23 cellular contexts compared by ENCODE assay signal in genomic region chr1:162217674-162218073, GRCh38.
"Had no signal": no experiment of that assay in that cellular context is flagged by ENCODE, and none has a peak within 500 bp of the region (broad histone marks: within the 10 kb centered on the region; RNA-seq: fewer than 3 reads in every experiment).

No MANE protein-coding gene starts in this region.

- H3K4me1 Mint-ChIP-seq: activated CD4-positive, alpha-beta memory T cell treated with anti-CD3 and anti-CD28 coated beads, Interleukin-2, amount 10 ng/mL, durations not matched to agents 7 days and 5 days; activated CD4-positive, alpha-beta T cell treated with anti-CD3 and anti-CD28 coated beads for 36 hours; central memory CD8-positive, alpha-beta T cell; natural killer cell; stimulated activated naive B cell treated with anti-CD40 and anti-IgM and Interleukin-4, amounts not matched to agents 10 μg/mL and 1 μg/mL and 100 μg/mL, for 72 hours had no signal

- H3K4me3 ChIP-seq: left ventricle myocardium inferior, right atrium auricular region, skin epidermis, thyroid gland, uterus had no signal

- H3K27ac ChIP-seq: left ventricle myocardium inferior, right atrium auricular region, skin epidermis, thyroid gland, uterus had no signal

- H3K36me3 Mint-ChIP-seq: activated naive CD4-positive, alpha-beta T cell treated with anti-CD3 and anti-CD28 coated beads, Interleukin-2, amount 50 U/mL, for 72 hours; natural killer cell; stimulated activated naive B cell treated with anti-CD40 and anti-IgM and Interleukin-4, amounts not matched to agents 10 μg/mL and 1 μg/mL and 100 μg/mL, for 72 hours had no signal

- H3K27me3 Mint-ChIP-seq: progenitor cell of endocrine pancreas had no signal

- H3K4me1 ChIP-seq: uterus had no signal

- H3K4me3 Mint-ChIP-seq: activated CD4-positive, alpha-beta memory T cell treated with anti-CD3 and anti-CD28 coated beads, Interleukin-2, amount 10 ng/mL, durations not matched to agents 7 days and 5 days; activated CD4-positive, alpha-beta T cell treated with anti-CD3 and anti-CD28 coated beads for 36 hours; central memory CD8-positive, alpha-beta T cell; natural killer cell; stimulated activated naive B cell treated with anti-CD40 and anti-IgM and Interleukin-4, amounts not matched to agents 10 μg/mL and 1 μg/mL and 100 μg/mL, for 72 hours had no signal

- H3K27ac Mint-ChIP-seq: activated CD4-positive, alpha-beta memory T cell treated with anti-CD3 and anti-CD28 coated beads, Interleukin-2, amount 10 ng/mL, durations not matched to agents 7 days and 5 days; activated CD4-positive, alpha-beta T cell treated with anti-CD3 and anti-CD28 coated beads for 36 hours; activated naive CD4-positive, alpha-beta T cell treated with anti-CD3 and anti-CD28 coated beads, Interleukin-2, amount 50 U/mL, for 72 hours; natural killer cell; progenitor cell of endocrine pancreas; stimulated activated naive B cell treated with anti-CD40 and anti-IgM and Interleukin-4, amounts not matched to agents 10 μg/mL and 1 μg/mL and 100 μg/mL, for 72 hours had no signal

- H3K9me3 ChIP-seq: left ventricle myocardium inferior, right atrium auricular region, thyroid gland, uterus had no signal

- H3K36me3 ChIP-seq: left ventricle myocardium inferior, right atrium auricular region, thyroid gland, uterus, WERI-Rb-1 had no signal

- H3K27me3 ChIP-seq: right atrium auricular region, thyroid gland, uterus had no signal

- ATAC-seq: activated CD4-positive, alpha-beta T cell treated with anti-CD3 and anti-CD28 coated beads for 36 hours; activated naive CD4-positive, alpha-beta T cell treated with anti-CD3 and anti-CD28 coated beads, Interleukin-2, amount 50 U/mL, for 72 hours; natural killer cell; stimulated activated naive B cell treated with anti-CD40 and anti-IgM and Interleukin-4, amounts not matched to agents 10 μg/mL and 1 μg/mL and 100 μg/mL, for 72 hours had no signal

- H3K9me3 Mint-ChIP-seq: activated CD4-positive, alpha-beta memory T cell treated with anti-CD3 and anti-CD28 coated beads, Interleukin-2, amount 10 ng/mL, durations not matched to agents 7 days and 5 days; activated naive CD4-positive, alpha-beta T cell treated with anti-CD3 and anti-CD28 coated beads, Interleukin-2, amount 50 U/mL, for 72 hours; central memory CD8-positive, alpha-beta T cell; natural killer cell; stimulated activated naive B cell treated with anti-CD40 and anti-IgM and Interleukin-4, amounts not matched to agents 10 μg/mL and 1 μg/mL and 100 μg/mL, for 72 hours had no signal

- DNase-seq: activated CD4-positive, alpha-beta memory T cell treated with anti-CD3 and anti-CD28 coated beads, Interleukin-2, amount 10 ng/mL, durations not matched to agents 7 days and 5 days; activated CD4-positive, alpha-beta T cell treated with anti-CD3 and anti-CD28 coated beads for 36 hours; activated gamma-delta T cell; activated T-cell treated with anti-CD3 and anti-CD28 coated beads, Interleukin-2, amount 50 U/mL, for 48 hours; amniotic stem cell; cortex of kidney; effector CD4-positive, alpha-beta T cell; hippocampal formation; kidney; left ventricle myocardium inferior; mesenchymal stem cell; natural killer cell; stimulated activated CD4-positive, alpha-beta T cell treated with anti-CD3 and anti-CD28 coated beads, Interleukin-15, amount 100 ng/mL, for 24 hours; stimulated activated CD4-positive, alpha-beta T cell treated with anti-CD3 and anti-CD28 coated beads, Interleukin-4, amount 100 ng/mL, for 1 hour; stimulated activated naive B cell treated with anti-CD40 and anti-IgM and Interleukin-4, amounts not matched to agents 10 μg/mL and 1 μg/mL and 100 μg/mL, for 72 hours; thyroid gland; uterus; WERI-Rb-1 had no signal
